ENCODE assay signal across 2 cellular contexts in the genomic region with DNA sequence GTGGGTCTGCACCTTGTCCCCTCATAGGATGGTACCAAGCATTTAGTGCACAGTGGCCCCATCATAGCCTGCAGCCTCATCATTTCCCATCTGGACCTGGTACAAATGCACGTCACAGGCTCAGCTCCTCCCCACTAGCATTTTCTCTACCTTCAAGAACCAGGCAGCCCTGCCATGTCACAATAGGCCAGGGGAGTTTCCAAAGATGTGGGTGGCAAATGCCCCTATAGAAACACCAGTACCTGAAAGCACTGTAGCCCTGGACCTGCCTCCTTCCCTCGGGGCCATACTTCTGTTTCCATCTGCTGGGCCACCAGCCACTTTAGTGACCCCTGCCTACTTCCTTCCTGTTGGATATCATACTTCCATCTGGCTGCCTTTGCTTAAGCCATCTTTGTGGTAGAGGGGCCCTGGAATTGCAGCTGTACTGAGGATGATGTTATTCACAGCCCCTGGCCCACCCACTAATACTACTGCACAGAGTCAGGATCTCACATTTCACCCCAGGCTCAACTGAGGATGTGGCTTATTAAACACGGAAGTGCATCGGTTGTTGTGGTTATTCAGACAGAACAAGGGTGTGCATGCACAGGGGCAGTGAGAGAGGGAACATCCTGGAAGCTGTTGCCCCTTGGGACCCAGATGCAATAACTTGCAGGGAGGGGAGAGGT.
A peak's percentile ranks its signal among the peaks of the same experiment; 100 is the strongest.
TF ChIP-seq lines count a peak whose summit lies in the region.

No MANE protein-coding gene starts in this region.

TF ChIP-seq in liver, 16 proteins besides CTCF, POLR2A, EP300 and RAD21:
- TF ChIP-seq REST (IDR thresholded peaks at IDR 0.05) = no peak
- peak; percentile 11 for TF ChIP-seq SP1 (IDR thresholded peaks at IDR 0.05)
TF ChIP-seq in liver: peak in this region for 1.

TF ChIP-seq in HepG2, 621 proteins besides CTCF, POLR2A, EP300 and RAD21:
- TF ChIP-seq HNRNPH1 (optimal IDR thresholded peaks at IDR 0.05; ENCODE audit: low read depth, low read length) (no peak), ZNF780A (CRISPR knock-in tag; IDR thresholded peaks at IDR 0.05) (no peak), ZFX (CRISPR knock-in tag; IDR thresholded peaks at IDR 0.05; ENCODE audit: low read depth) (no peak), TP53 (CRISPR knock-in tag; conservative IDR thresholded peaks at IDR 0.05) (no peak), ZNF577 (CRISPR knock-in tag; IDR thresholded peaks at IDR 0.05; ENCODE audit: borderline replicate concordance, low read depth) (no peak)
